11 cellular contexts compared by ENCODE assay signal in the genomic region with DNA sequence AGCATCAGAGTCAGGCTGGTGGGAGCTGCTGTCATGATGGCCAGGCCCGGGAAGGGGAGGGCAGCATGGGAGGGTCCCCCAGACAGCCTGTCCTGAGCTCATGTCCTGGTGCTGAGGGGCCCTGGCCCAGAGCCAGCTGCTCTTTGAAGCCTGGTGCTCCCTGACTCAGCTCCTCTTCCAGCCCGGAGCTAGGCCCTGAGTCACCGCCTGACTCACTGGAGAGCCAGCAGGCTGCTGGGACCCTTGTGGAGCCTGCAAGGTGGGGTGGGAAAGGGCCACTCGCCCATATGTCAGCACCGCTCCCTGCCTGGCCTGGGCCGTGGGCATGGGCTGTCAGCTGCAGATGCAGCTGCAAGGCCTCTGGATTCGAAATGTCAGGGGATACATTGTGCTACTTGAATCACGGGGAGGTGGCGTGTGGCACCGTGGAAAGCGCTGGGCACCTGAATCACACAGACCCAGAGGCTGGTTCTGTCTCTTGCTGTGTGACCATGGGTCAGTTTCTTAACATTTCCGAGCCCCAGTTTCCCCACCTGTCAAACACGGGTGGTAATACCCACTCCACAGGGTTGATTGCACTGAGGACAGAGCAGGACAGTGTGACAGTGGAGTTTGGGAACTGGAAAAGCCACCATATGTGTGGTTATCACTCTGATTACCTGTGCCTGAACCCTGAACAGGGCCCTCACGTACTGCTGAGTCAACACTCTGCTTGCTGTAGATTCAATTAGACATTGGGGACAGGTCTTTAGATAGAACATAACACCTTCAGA. TPM values are rescaled to one million over a fixed set of nuclear protein-coding genes. Genes with fewer than 3 reads are reported as not detected.
A peak's percentile ranks its signal among the peaks of the same experiment; 100 is the strongest.
DNase-seq lines count a peak whose midpoint lies in the region; ATAC-seq and TF ChIP-seq lines count a peak whose summit lies in the region.
"Had no signal": no experiment of that assay in that cellular context is flagged by ENCODE, and none has a peak within 500 bp of the region (broad histone marks: within the 10 kb centered on the region; RNA-seq: fewer than 3 reads in every experiment).

No MANE protein-coding gene starts in this region.

- no peak for TF ChIP-seq POLR2A in sigmoid colon (IDR thresholded peaks at IDR 0.05)
- TF ChIP-seq POLR2A in tibial nerve (IDR thresholded peaks at IDR 0.05) = no peak

- H3K36me3 ChIP-seq in sigmoid colon (no peaks in the 10 kb centered on the region), tibial nerve (no peaks in the 10 kb centered on the region)
- H3K36me3 ChIP-seq: tibial artery had no signal

- ATAC-seq in left cardiac atrium (peak in 1 of 2 donors; percentile 57), Right ventricle myocardium superior (ENCODE audit: poor library complexity) (no peak), GM21737 (IDR thresholded peaks at IDR 0.05; ENCODE audit: unreplicated experiment) (no peak)

- H3K27me3 ChIP-seq in sigmoid colon = peaks cover 0 to 34% (median 0%) of the 10 kb centered on the region in 3 donors
- H3K27me3 ChIP-seq in tibial nerve = no peaks in the 10 kb centered on the region

- intact Hi-C loops in left cardiac atrium (cut with DNase I) = no loop called here
- intact Hi-C loops in Right ventricle myocardium superior (cut with DNase I) = no loop called here
- intact Hi-C loops in sigmoid colon (cut with DNase I) = no loop called here

- H3K4me1 ChIP-seq in sigmoid colon = no peaks in the 10 kb centered on the region
- H3K4me1 ChIP-seq in tibial nerve = no peaks in the 10 kb centered on the region
- H3K4me1 ChIP-seq: tibial artery had no signal

- WGBS in sigmoid colon, 2 donors = 84 to 85% methylated on average over 14 of the region's 14 CpGs
- WGBS in tibial nerve, 2 donors = 71 to 89% methylated on average over 4 to 12 of the region's 14 CpGs

- TF ChIP-seq CTCF in fibroblast of villous mesenchyme (IDR thresholded peaks at IDR 0.05; ENCODE audit: insufficient read depth, low read depth, low read length) (no peak), sigmoid colon (IDR thresholded peaks at IDR 0.05) (no peak), tibial nerve (IDR thresholded peaks at IDR 0.05) (no peak)

- peak; percentile 26 for DNase-seq in left cardiac atrium
- no peak for DNase-seq in Right ventricle myocardium superior
- peak; percentile 58 for DNase-seq in SW480 (ENCODE audit: low spot score)
- peak; percentile 65 for DNase-seq in fibroblast of villous mesenchyme (ENCODE audit: low read depth)
- no peak for DNase-seq in sigmoid colon
- DNase-seq in cortex of kidney (lab: John Stamatoyannopoulos, UW) = no peak
- DNase-seq in tibial nerve (ENCODE audit: low spot score in 2 of 2) = no peak
- DNase-seq: activated naive CD4-positive, alpha-beta T cell treated with anti-CD3 and anti-CD28 coated beads, Interleukin-2, amount 10 ng/mL, durations not matched to agents 7 days and 5 days; stimulated activated CD4-positive, alpha-beta T cell treated with anti-CD3 and anti-CD28 coated beads, Interleukin-2, amount 100 ng/mL, for 24 hours; tibial artery had no signal

- no peak for TF ChIP-seq EP300 in sigmoid colon (IDR thresholded peaks at IDR 0.05)
- no peak for TF ChIP-seq EP300 in tibial nerve (IDR thresholded peaks at IDR 0.05)

- H3K9me3 ChIP-seq in sigmoid colon (no peaks in the 10 kb centered on the region), tibial nerve (no peaks in the 10 kb centered on the region)
- H3K9me3 ChIP-seq: tibial artery had no signal

- no peak overlapping the region for H3K27ac ChIP-seq in sigmoid colon
- no peak overlapping the region for H3K27ac ChIP-seq in tibial nerve
- H3K27ac ChIP-seq: tibial artery had no signal

- H3K4me3 ChIP-seq in fibroblast of villous mesenchyme (ENCODE audit: low read depth, low read length) = no peak overlapping the region
- H3K4me3 ChIP-seq in sigmoid colon = no peak overlapping the region
- H3K4me3 ChIP-seq in tibial nerve = no peak overlapping the region
- H3K4me3 ChIP-seq: tibial artery had no signal

RNA-seq across cellular contexts. Expression of a gene that starts 4.4 kb away (rescaled TPM):
- total RNA-seq in left cardiac atrium (under 1 TPM; 0.03 to 0.06 TPM), Right ventricle myocardium superior (0.03 TPM), fibroblast of villous mesenchyme (under 0.01 TPM in 1 of 2 replicates, not detected in the other), sigmoid colon (under 1 TPM in 3 of 4 donors, not detected in 1; under 0.01 to 0.16 (median 0.14) TPM), tibial nerve (under 1 TPM; 0.42 to 0.78 (median 0.52) TPM)
- under 1 TPM in 1 of 3 donors, not detected in 2; 0.95 TPM for polyA plus RNA-seq in sigmoid colon

RNA-seq across cellular contexts. Expression of a gene that starts 42.4 kb away (rescaled TPM):
- total RNA-seq in left cardiac atrium = 10 to 100 TPM; 66.1 to 70.7 TPM
- total RNA-seq in Right ventricle myocardium superior = 59.0 TPM
- 44.0 and 57.0 TPM in 2 replicates for total RNA-seq in fibroblast of villous mesenchyme
- 100 to 1,000 TPM; 148 to 217 (median 189) TPM for total RNA-seq in sigmoid colon
- polyA plus RNA-seq in sigmoid colon = 100 to 1,000 TPM; 176 to 180 (median 180) TPM
- total RNA-seq in tibial nerve = 100 to 1,000 TPM; 178 to 206 (median 197) TPM

RNA-seq across cellular contexts. Expression of a gene that starts 54.6 kb away (rescaled TPM):
- total RNA-seq in left cardiac atrium (100 to 1,000 TPM; 203 to 294 TPM), Right ventricle myocardium superior (200 TPM), fibroblast of villous mesenchyme (200 and 379 TPM in 2 replicates), sigmoid colon (100 to 1,000 TPM; 483 to 651 (median 631) TPM), tibial nerve (100 to 1,000 TPM; 347 to 405 (median 390) TPM)
- polyA plus RNA-seq in sigmoid colon = 100 to 1,000 TPM; 423 to 446 (median 444) TPM

Comparison
In these comparisons a context has a peak if more than half of its experiments do, and no peak if none do; other contexts are left out.
1. DNase-seq: peak in left cardiac atrium (single experiment), SW480 (single experiment) and fibroblast of villous mesenchyme (single experiment); none in Right ventricle myocardium superior (single experiment), sigmoid colon (single experiment), cortex of kidney (single experiment) and tibial nerve (0 of 2).